ENCODE assay signal across 21 cellular contexts in the genomic region with DNA sequence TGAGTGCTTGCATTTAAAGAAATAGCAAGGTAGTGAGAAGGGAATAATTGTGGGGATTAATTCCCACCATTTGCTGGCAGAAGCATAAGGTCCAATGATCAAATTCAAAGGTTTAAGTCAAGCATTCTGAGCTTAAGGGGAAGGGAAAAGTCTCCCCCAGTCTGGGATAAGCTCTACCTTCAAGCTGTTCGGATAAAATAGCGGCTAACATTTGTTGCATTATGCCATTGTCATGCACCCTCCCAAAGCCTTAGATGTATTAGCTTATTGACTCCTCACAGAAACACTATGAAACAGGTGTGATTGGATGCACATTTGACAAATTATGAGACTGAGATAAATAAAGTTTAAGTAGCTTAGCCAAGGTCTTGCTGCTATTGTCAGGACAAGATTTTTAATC.
"Had no signal": no experiment of that assay in that cellular context is flagged by ENCODE, and none has a peak within 500 bp of the region (broad histone marks: within the 10 kb centered on the region; RNA-seq: fewer than 3 reads in every experiment).

No MANE protein-coding gene starts in this region.

- H3K9me3 ChIP-seq: esophagus squamous epithelium, pancreas, tibial artery had no signal

- H3K27me3 ChIP-seq: brain microvascular endothelial cell, esophagus squamous epithelium, pancreas, spleen, tibial artery had no signal

- H3K36me3 ChIP-seq: brain microvascular endothelial cell, esophagus squamous epithelium, pancreas, spleen, tibial artery had no signal

- H3K27ac ChIP-seq: brain microvascular endothelial cell, pancreas, spleen, tibial artery had no signal

- ATAC-seq: activated CD8-positive, alpha-beta T cell treated with anti-CD3 and anti-CD28 coated beads, Interleukin-2, amount 10 ng/mL, durations not matched to agents 7 days and 5 days; activated naive CD8-positive, alpha-beta T cell treated with anti-CD3 and anti-CD28 coated beads, Interleukin-2, amount 50 U/mL, for 24 hours; naive thymus-derived CD8-positive, alpha-beta T cell; sciatic nerve; stimulated activated memory B cell treated with anti-CD40 and anti-IgM and Interleukin-4, amounts not matched to agents 10 μg/mL and 1 μg/mL and 100 μg/mL, for 72 hours; T-cell had no signal

- H3K4me3 ChIP-seq: esophagus squamous epithelium, pancreas, spleen, tibial artery had no signal

- DNase-seq: activated CD4-positive, alpha-beta T cell treated with anti-CD3 and anti-CD28 coated beads for 48 hours; activated CD4-positive, CD25-positive, alpha-beta regulatory T cell; activated CD8-positive, alpha-beta T cell treated with anti-CD3 and anti-CD28 coated beads, Interleukin-2, amount 10 ng/mL, durations not matched to agents 7 days and 5 days; activated naive CD4-positive, alpha-beta T cell treated with anti-CD3 and anti-CD28 coated beads, Interleukin-2, amount 10 ng/mL, durations not matched to agents 7 days and 5 days; activated naive CD8-positive, alpha-beta T cell treated with anti-CD3 and anti-CD28 coated beads, Interleukin-2, amount 50 U/mL, for 24 hours; activated T-cell treated with anti-CD3 and anti-CD28 coated beads, Interleukin-2, amount 50 U/mL, for 24 hours; aorta; brain microvascular endothelial cell; effector memory CD4-positive, alpha-beta T cell; esophagus squamous epithelium; immature natural killer cell; kidney glomerular epithelial cell; mesendoderm; naive thymus-derived CD8-positive, alpha-beta T cell; pancreas; spleen; stimulated activated CD4-positive, alpha-beta T cell treated with anti-CD3 and anti-CD28 coated beads, Interleukin-4, amount 100 ng/mL, for 4 hours; T-cell; tibial artery had no signal

- H3K4me1 ChIP-seq: pancreas, tibial artery had no signal
